9 cellular contexts compared by ENCODE assay signal in the genomic region with DNA sequence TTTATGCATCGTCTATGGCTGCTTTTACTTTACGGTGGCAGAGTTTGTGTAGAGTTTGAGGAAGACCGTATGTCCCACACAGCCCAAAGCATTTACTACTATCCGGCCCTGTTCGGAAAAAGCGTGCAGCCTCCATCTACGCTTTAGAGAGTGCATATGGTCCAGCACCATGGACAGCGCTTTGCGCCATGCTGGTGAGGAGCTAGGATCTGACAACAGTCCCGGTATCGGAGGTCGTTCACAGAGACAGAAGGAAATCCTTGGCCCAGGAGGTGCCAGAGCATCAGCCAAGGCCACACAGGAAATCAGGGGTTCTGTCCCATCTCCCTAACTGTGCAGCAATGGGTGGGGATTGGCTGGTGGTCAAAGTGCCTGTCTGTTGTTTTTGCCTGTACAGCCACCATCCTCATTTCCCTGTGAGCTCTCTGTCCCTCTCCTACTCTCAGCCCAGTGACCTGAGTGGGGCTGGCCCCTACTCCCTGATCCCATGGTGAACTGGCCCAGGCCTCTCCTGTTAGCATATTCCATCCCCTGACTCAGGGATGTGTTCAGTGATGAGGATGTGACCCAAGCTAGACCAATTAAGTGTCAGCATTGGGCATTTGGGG. TPM values are rescaled to one million over a fixed set of nuclear protein-coding genes. Genes with fewer than 3 reads are reported as not detected.
DNase-seq lines count a peak whose midpoint lies in the region; ATAC-seq and TF ChIP-seq lines count a peak whose summit lies in the region.
"Had no signal": no experiment of that assay in that cellular context is flagged by ENCODE, and none has a peak within 500 bp of the region (broad histone marks: within the 10 kb centered on the region; RNA-seq: fewer than 3 reads in every experiment).

No MANE protein-coding gene starts in this region.

- intact Hi-C loops in Right ventricle myocardium inferior (cut with DNase I) (no loop called here), cardiac septum (cut with DNase I) (loop anchor here (10.0 kb wide), 1 partner anchor 114 kb away; the partner anchor contains the start of gene KMT2B)

- TF ChIP-seq POLR2A in erythroblast (IDR thresholded peaks at IDR 0.05; ENCODE audit: low read length) = no peak

- H3K36me3 Mint-ChIP-seq in natural killer cell treated with Interleukin-12 subunit alpha and Interleukin-12 subunit beta and Interleukin-15 and Interleukin-18, amount 100 ng/mL, for 72 hours = no peaks in the 10 kb centered on the region

- peaks cover 7 to 13% of the 10 kb centered on the region in 2 donors for H3K27me3 Mint-ChIP-seq in natural killer cell treated with Interleukin-12 subunit alpha and Interleukin-12 subunit beta and Interleukin-15 and Interleukin-18, amount 100 ng/mL, for 72 hours

- H3K4me1 Mint-ChIP-seq in natural killer cell treated with Interleukin-12 subunit alpha and Interleukin-12 subunit beta and Interleukin-15 and Interleukin-18, amount 100 ng/mL, for 72 hours (ENCODE audit: low read depth in 2 of 2) = no peaks in the 10 kb centered on the region

- H3K4me3 Mint-ChIP-seq in natural killer cell treated with Interleukin-12 subunit alpha and Interleukin-12 subunit beta and Interleukin-15 and Interleukin-18, amount 100 ng/mL, for 72 hours = no peak overlapping the region

- H3K9me3 Mint-ChIP-seq in natural killer cell treated with Interleukin-12 subunit alpha and Interleukin-12 subunit beta and Interleukin-15 and Interleukin-18, amount 100 ng/mL, for 72 hours = no peaks in the 10 kb centered on the region

- DNase-seq in Right ventricle myocardium inferior (ENCODE audit: missing footprints) (no peak), cardiac septum (ENCODE audit: low spot score) (no peak), erythroblast (lab: John Stamatoyannopoulos, UW) (peak; percentile 54 to 68), NCI-H128 (lab: John Stamatoyannopoulos, UW; ENCODE audit: unreplicated experiment) (no peak)
- peak; percentile 60 to 64 for DNase-seq in activated CD4-positive, alpha-beta T cell treated with anti-CD3 and anti-CD28 coated beads, Interleukin-2, amount 50 U/mL, for 48 hours
- DNase-seq in natural killer cell treated with Interleukin-12 subunit alpha and Interleukin-12 subunit beta and Interleukin-15 and Interleukin-18, amount 100 ng/mL, for 72 hours (ENCODE audit: low spot score) = peak; percentile 61

- no peak overlapping the region for H3K27ac Mint-ChIP-seq in natural killer cell treated with Interleukin-12 subunit alpha and Interleukin-12 subunit beta and Interleukin-15 and Interleukin-18, amount 100 ng/mL, for 72 hours

- ATAC-seq in Right ventricle myocardium inferior (peak; percentile 57), GM21367 (IDR thresholded peaks at IDR 0.05; ENCODE audit: unreplicated experiment) (no peak), GM21423 (IDR thresholded peaks at IDR 0.05; ENCODE audit: unreplicated experiment) (no peak)
- ATAC-seq in natural killer cell treated with Interleukin-12 subunit alpha and Interleukin-12 subunit beta and Interleukin-15 and Interleukin-18, amount 100 ng/mL, for 72 hours = peak; percentile 44 to 66

RNA-seq across cellular contexts. Expression of gene PRODH2, which starts 16.2 kb away (rescaled TPM):
- total RNA-seq in Right ventricle myocardium inferior (not detected), cardiac septum (not detected)
- not detected for total RNA-seq in natural killer cell treated with Interleukin-12 subunit alpha and Interleukin-12 subunit beta and Interleukin-15 and Interleukin-18, amount 100 ng/mL, for 72 hours
- total RNA-seq: T-helper 2 cell treated with Interferon-gamma antibody and Interleukin-4, amounts not matched to agents 100 ng/mL and 5 ng/mL, for 36 hours had no signal

RNA-seq across cellular contexts. Expression of gene NPHS1, which starts 23.5 kb away (rescaled TPM):
- total RNA-seq in Right ventricle myocardium inferior (not detected), cardiac septum (not detected)
- total RNA-seq in natural killer cell treated with Interleukin-12 subunit alpha and Interleukin-12 subunit beta and Interleukin-15 and Interleukin-18, amount 100 ng/mL, for 72 hours = not detected
- total RNA-seq: T-helper 2 cell treated with Interferon-gamma antibody and Interleukin-4, amounts not matched to agents 100 ng/mL and 5 ng/mL, for 36 hours had no signal

RNA-seq across cellular contexts. Expression of gene KIRREL2, which starts 27.9 kb away (rescaled TPM):
- total RNA-seq in Right ventricle myocardium inferior = not detected
- not detected for total RNA-seq in cardiac septum
- total RNA-seq in natural killer cell treated with Interleukin-12 subunit alpha and Interleukin-12 subunit beta and Interleukin-15 and Interleukin-18, amount 100 ng/mL, for 72 hours = 1 to 10 TPM; 1.3 to 2.2 TPM

RNA-seq across cellular contexts. Expression of gene APLP1, which starts 39.6 kb away (rescaled TPM):
- total RNA-seq in Right ventricle myocardium inferior (20.5 TPM), cardiac septum (39.9 TPM)
- total RNA-seq in natural killer cell treated with Interleukin-12 subunit alpha and Interleukin-12 subunit beta and Interleukin-15 and Interleukin-18, amount 100 ng/mL, for 72 hours = 1 to 10 TPM; 1.9 TPM

RNA-seq across cellular contexts. Expression of gene ARHGAP33, which starts 53.4 kb away (rescaled TPM):
- 4.2 TPM for total RNA-seq in Right ventricle myocardium inferior
- 8.8 TPM for total RNA-seq in cardiac septum
- 10 to 100 TPM; 31.5 to 45.0 TPM for total RNA-seq in natural killer cell treated with Interleukin-12 subunit alpha and Interleukin-12 subunit beta and Interleukin-15 and Interleukin-18, amount 100 ng/mL, for 72 hours

Comparison
In these comparisons a context has a peak if more than half of its experiments do, and no peak if none do; other contexts are left out.
1. ATAC-seq: peak in Right ventricle myocardium inferior (single experiment) and natural killer cell treated with Interleukin-12 subunit alpha and Interleukin-12 subunit beta and Interleukin-15 and Interleukin-18, amount 100 ng/mL, for 72 hours (2 of 2); none in GM21367 (single experiment) and GM21423 (single experiment).
2. DNase-seq: peak in activated CD4-positive, alpha-beta T cell treated with anti-CD3 and anti-CD28 coated beads, Interleukin-2, amount 50 U/mL, for 48 hours (2 of 2), erythroblast (2 of 2) and natural killer cell treated with Interleukin-12 subunit alpha and Interleukin-12 subunit beta and Interleukin-15 and Interleukin-18, amount 100 ng/mL, for 72 hours (single experiment); none in Right ventricle myocardium inferior (single experiment), cardiac septum (single experiment) and NCI-H128 (single experiment).